1 cellular context compared by ENCODE assay signal in genomic region chr10:80272793-80273522, GRCh38.
TF ChIP-seq lines count a peak whose summit lies in the region.

No MANE protein-coding gene starts in this region.

TF ChIP-seq in GM23338, 12 proteins besides CTCF, POLR2A, EP300 and RAD21 (continued from another document):
- TF ChIP-seq, protein P1, sequence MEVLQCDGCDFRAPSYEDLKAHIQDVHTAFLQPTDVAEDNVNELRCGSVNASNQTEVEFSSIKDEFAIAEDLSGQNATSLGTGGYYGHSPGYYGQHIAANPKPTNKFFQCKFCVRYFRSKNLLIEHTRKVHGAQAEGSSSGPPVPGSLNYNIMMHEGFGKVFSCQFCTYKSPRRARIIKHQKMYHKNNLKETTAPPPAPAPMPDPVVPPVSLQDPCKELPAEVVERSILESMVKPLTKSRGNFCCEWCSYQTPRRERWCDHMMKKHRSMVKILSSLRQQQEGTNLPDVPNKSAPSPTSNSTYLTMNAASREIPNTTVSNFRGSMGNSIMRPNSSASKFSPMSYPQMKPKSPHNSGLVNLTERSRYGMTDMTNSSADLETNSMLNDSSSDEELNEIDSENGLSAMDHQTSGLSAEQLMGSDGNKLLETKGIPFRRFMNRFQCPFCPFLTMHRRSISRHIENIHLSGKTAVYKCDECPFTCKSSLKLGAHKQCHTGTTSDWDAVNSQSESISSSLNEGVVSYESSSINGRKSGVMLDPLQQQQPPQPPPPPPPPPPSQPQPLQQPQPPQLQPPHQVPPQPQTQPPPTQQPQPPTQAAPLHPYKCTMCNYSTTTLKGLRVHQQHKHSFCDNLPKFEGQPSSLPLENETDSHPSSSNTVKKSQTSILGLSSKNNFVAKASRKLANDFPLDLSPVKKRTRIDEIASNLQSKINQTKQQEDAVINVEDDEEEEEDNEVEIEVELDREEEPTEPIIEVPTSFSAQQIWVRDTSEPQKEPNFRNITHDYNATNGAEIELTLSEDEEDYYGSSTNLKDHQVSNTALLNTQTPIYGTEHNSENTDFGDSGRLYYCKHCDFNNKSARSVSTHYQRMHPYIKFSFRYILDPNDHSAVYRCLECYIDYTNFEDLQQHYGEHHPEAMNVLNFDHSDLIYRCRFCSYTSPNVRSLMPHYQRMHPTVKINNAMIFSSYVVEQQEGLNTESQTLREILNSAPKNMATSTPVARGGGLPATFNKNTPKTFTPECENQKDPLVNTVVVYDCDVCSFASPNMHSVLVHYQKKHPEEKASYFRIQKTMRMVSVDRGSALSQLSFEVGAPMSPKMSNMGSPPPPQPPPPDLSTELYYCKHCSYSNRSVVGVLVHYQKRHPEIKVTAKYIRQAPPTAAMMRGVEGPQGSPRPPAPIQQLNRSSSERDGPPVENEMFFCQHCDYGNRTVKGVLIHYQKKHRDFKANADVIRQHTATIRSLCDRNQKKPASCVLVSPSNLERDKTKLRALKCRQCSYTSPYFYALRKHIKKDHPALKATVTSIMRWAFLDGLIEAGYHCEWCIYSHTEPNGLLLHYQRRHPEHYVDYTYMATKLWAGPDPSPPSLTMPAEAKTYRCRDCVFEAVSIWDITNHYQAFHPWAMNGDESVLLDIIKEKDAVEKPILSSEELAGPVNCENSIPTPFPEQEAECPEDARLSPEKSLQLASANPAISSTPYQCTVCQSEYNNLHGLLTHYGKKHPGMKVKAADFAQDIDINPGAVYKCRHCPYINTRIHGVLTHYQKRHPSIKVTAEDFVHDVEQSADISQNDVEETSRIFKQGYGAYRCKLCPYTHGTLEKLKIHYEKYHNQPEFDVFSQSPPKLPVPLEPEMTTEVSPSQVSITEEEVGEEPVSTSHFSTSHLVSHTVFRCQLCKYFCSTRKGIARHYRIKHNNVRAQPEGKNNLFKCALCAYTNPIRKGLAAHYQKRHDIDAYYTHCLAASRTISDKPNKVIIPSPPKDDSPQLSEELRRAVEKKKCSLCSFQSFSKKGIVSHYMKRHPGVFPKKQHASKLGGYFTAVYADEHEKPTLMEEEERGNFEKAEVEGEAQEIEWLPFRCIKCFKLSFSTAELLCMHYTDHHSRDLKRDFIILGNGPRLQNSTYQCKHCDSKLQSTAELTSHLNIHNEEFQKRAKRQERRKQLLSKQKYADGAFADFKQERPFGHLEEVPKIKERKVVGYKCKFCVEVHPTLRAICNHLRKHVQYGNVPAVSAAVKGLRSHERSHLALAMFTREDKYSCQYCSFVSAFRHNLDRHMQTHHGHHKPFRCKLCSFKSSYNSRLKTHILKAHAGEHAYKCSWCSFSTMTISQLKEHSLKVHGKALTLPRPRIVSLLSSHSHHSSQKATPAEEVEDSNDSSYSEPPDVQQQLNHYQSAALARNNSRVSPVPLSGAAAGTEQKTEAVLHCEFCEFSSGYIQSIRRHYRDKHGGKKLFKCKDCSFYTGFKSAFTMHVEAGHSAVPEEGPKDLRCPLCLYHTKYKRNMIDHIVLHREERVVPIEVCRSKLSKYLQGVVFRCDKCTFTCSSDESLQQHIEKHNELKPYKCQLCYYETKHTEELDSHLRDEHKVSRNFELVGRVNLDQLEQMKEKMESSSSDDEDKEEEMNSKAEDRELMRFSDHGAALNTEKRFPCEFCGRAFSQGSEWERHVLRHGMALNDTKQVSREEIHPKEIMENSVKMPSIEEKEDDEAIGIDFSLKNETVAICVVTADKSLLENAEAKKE (CRISPR knock-in tag; IDR thresholded peaks at IDR 0.05): no peak
- TF ChIP-seq NANOG (IDR thresholded peaks at IDR 0.05; ENCODE audit: borderline replicate concordance) (no peak), JUNB (IDR thresholded peaks at IDR 0.05; ENCODE audit: unreplicated experiment) (no peak), EZH2phosphoT487 (IDR thresholded peaks at IDR 0.05; ENCODE audit: unreplicated experiment) (no peak), ZNF331 (CRISPR knock-in tag; IDR thresholded peaks at IDR 0.05; ENCODE audit: low read depth) (no peak)
